ENCODE assay signal across 23 cellular contexts in the genomic region with DNA sequence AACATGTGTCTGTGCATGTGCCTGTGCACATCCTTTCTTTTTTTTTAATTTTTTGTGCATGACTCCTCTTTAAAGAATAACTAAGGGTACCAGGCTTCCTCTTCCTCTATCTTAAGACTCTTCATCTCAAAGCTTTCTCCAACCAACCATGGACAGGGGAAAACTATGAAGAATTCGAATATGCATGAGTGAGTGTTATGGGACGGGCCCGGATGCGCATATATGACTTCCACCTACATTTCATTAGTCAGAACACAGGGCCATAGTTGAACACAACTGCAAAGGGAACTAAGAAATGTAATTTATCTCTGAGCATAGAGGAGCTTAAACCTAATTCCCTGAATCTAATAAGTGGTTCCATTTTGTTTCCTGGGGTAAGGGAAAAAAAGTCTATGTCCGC.
DNase-seq lines count a peak whose midpoint lies in the region; ATAC-seq, FAIRE-seq and TF ChIP-seq lines count a peak whose summit lies in the region.
"Had no signal": no experiment of that assay in that cellular context is flagged by ENCODE, and none has a peak within 500 bp of the region (broad histone marks: within the 10 kb centered on the region; RNA-seq: fewer than 3 reads in every experiment).

No MANE protein-coding gene starts in this region.

- BruUV-seq in A673 (replicated peaks; lab: Mats Ljungman, UMichigan) = no TSS peak

- FAIRE-seq in GM19239 (lab: Jason Lieb, UNC) = peak; percentile 26
- FAIRE-seq: H54, RCC 7860 had no signal

- TF ChIP-seq CTCF in GM12865 (IDR thresholded peaks at IDR 0.05; ENCODE audit: insufficient read depth, low read depth, low read length, missing control alignments) = no peak
- TF ChIP-seq CTCF in activated B cell treated with CpG ODN at 0.5 μM for 24 hours (IDR thresholded peaks at IDR 0.05) = no peak
- no peak for TF ChIP-seq CTCF in A673 (conservative IDR thresholded peaks at IDR 0.05; ENCODE audit: low read depth, low read length)
- no peak for TF ChIP-seq CTCF in transverse colon (IDR thresholded peaks at IDR 0.05)

- DNase-seq in GM12865 (ENCODE audit: low read depth) (peak; percentile 30), GM19239 (ENCODE audit: insufficient read length, low spot score) (no peak), activated B cell treated with CpG ODN at 0.5 μM for 24 hours (no peak), SK-N-DZ (ENCODE audit: low spot score) (no peak), A673 (ENCODE audit: low spot score) (no peak), transverse colon (no peak)
- no peak for DNase-seq in activated naive CD4-positive, alpha-beta T cell treated with Interleukin-2 at 50 U/mL for 16 hours
- DNase-seq: CD4-positive, alpha-beta memory T cell; DMS53; EL; HFFc6; NCI-H1092 treated with DMSO at 0.1 percent for 48 hours; NCI-H2081; NCI-H2171 treated with DMSO at 0.1 percent for 48 hours; NCI-H446; NCI-H526 treated with DMSO at 0.1 percent for 48 hours; SHP77; T-cell had no signal

- POLR2A ChIA-PET in activated B cell treated with CpG ODN at 0.5 μM for 24 hours (lab: Charles Lee) (interaction anchor here (0.7 to 1.1 kb wide), 2 partner anchors 9 to 43 kb away, joined by 3 read pairs; no protein-coding TSS in a partner anchor), A673 (lab: Charles Lee; ENCODE audit: low non-redundant PET) (no interaction called here)

- TF ChIP-seq POLR2A in transverse colon (IDR thresholded peaks at IDR 0.05) = no peak

- H3K27me3 Mint-ChIP-seq in activated B cell treated with CpG ODN at 0.5 μM for 24 hours = no peaks in the 10 kb centered on the region
- H3K27me3 Mint-ChIP-seq: CD4-positive, alpha-beta memory T cell; T-cell had no signal

- CTCF ChIA-PET in activated B cell treated with CpG ODN at 0.5 μM for 24 hours (lab: Charles Lee) = no interaction called here
- CTCF ChIA-PET in A673 (lab: Charles Lee) = no interaction called here

- H3K4me1 Mint-ChIP-seq in activated B cell treated with CpG ODN at 0.5 μM for 24 hours = peaks cover 10% of the 10 kb centered on the region
- H3K4me1 Mint-ChIP-seq: CD4-positive, alpha-beta memory T cell; T-cell had no signal

- H3K27me3 ChIP-seq in A673 (replicated peaks; ENCODE audit: insufficient read depth, low read depth, low read length, poor library complexity) (no peaks in the 10 kb centered on the region), transverse colon (no peaks in the 10 kb centered on the region)
- H3K27me3 ChIP-seq: BLaER1 had no signal

- H3K36me3 Mint-ChIP-seq in activated B cell treated with CpG ODN at 0.5 μM for 24 hours (ENCODE audit: low read depth) = no peaks in the 10 kb centered on the region
- H3K36me3 Mint-ChIP-seq: CD4-positive, alpha-beta memory T cell; T-cell had no signal

- intact Hi-C loops in activated B cell treated with CpG ODN at 0.5 μM for 24 hours (cut with micrococcal nuclease) = no loop called here
- intact Hi-C loops in A673 (cut with micrococcal nuclease; ENCODE audit: unreplicated experiment) = no loop called here
- intact Hi-C loops in transverse colon (cut with DNase I; ENCODE audit: low total_unique reads) = no loop called here

- H3K4me1 ChIP-seq in A673 (ENCODE audit: insufficient read depth, low read length, poor library complexity, severe bottlenecking) (no peaks in the 10 kb centered on the region), transverse colon (no peaks in the 10 kb centered on the region)
- H3K4me1 ChIP-seq: BLaER1 had no signal

- peak overlapping the region; percentile 36 for H3K27ac Mint-ChIP-seq in activated B cell treated with CpG ODN at 0.5 μM for 24 hours
- H3K27ac Mint-ChIP-seq: CD4-positive, alpha-beta memory T cell; HFFc6; T-cell had no signal

- H3K9me3 ChIP-seq in A673 (ENCODE audit: low read depth, low read length, poor library complexity, severe bottlenecking) = no peaks in the 10 kb centered on the region
- no peaks in the 10 kb centered on the region for H3K9me3 ChIP-seq in transverse colon
- H3K9me3 ChIP-seq: BLaER1 had no signal

- ATAC-seq in HG02678 (IDR thresholded peaks at IDR 0.05; ENCODE audit: unreplicated experiment) (peak; percentile 44), activated B cell treated with CpG ODN at 0.5 μM for 24 hours (ENCODE audit: low read depth) (peak; percentile 81)
- ATAC-seq: SK-N-SH treated with all-trans-retinoic acid at 6 μM for 48 hours, T-cell had no signal

- H3K4me3 ChIP-seq in GM12865 (ENCODE audit: low read depth, low read length) (no peak overlapping the region), A673 (ENCODE audit: low read depth, low read length, poor library complexity, severe bottlenecking) (no peak overlapping the region), transverse colon (no peak overlapping the region)
- H3K4me3 ChIP-seq: BLaER1 had no signal

- H3K4me3 Mint-ChIP-seq in activated B cell treated with CpG ODN at 0.5 μM for 24 hours = no peak overlapping the region
- H3K4me3 Mint-ChIP-seq: CD4-positive, alpha-beta memory T cell; HFFc6; T-cell had no signal

- no peaks in the 10 kb centered on the region for H3K9me3 Mint-ChIP-seq in activated B cell treated with CpG ODN at 0.5 μM for 24 hours

- no peak for TF ChIP-seq EP300 in transverse colon (IDR thresholded peaks at IDR 0.05; ENCODE audit: low read depth)

- H3K36me3 ChIP-seq in A673 (ENCODE audit: insufficient read depth, low read length, poor library complexity, severe bottlenecking) (no peaks in the 10 kb centered on the region), transverse colon (no peaks in the 10 kb centered on the region)
- H3K36me3 ChIP-seq: BLaER1 had no signal

- WGBS in transverse colon (ENCODE audit: low coverage in 1 of 2), 2 donors = 76 to 80% methylated on average over 5 of the region's 5 CpGs

- in situ Hi-C loops in transverse colon (cut with MboI; ENCODE audit: low pct_ligation_motif_present in 1 of 4, low pct_unique_long_range_greater_than_20kb in 1 of 4, low sequenced_read_pairs in 3 of 4) = no loop called here

- H3K27ac ChIP-seq in A673 (ENCODE audit: low read depth, low read length, poor library complexity, severe bottlenecking) (no peak overlapping the region), transverse colon (no peak overlapping the region)
- H3K27ac ChIP-seq: BLaER1 had no signal
